In the genomic region with DNA sequence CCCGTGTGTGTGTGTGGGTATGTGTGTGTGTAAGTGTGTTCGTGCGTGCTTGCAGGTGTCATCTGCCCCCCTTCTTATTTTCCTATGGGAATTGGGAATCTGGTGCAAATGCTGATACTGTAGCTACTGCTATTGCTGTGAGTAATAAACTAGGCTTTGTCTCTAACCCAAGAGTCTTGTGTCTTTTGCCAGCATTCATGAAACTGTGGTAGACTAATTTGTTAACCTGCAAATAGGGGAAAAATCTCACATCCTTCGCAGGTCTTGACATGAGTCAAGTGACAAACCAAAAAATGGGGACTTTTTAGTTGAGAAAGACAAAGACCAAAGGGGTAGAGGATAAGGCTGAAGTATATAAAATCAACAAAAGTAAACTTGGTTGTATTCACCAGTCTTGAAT, we compare ENCODE assay signal across 11 cellular contexts. TPM values are rescaled to one million over a fixed set of nuclear protein-coding genes. Genes with fewer than 3 reads are reported as not detected.
DNase-seq lines count a peak whose midpoint lies in the region; ATAC-seq and FAIRE-seq lines count a peak whose summit lies in the region.
"Had no signal": no experiment of that assay in that cellular context is flagged by ENCODE, and none has a peak within 500 bp of the region (broad histone marks: within the 10 kb centered on the region; RNA-seq: fewer than 3 reads in every experiment).

No MANE protein-coding gene starts in this region.

- no peak overlapping the region for H3K4me2 ChIP-seq in GM23248 (ENCODE audit: unreplicated experiment)

- H3K4me1 ChIP-seq in GM23248 (ENCODE audit: insufficient read depth) = peaks cover 15% of the 10 kb centered on the region

- H3F3A ChIP-seq in GM23248 (ENCODE audit: insufficient read depth) = peaks cover 21% of the 10 kb centered on the region

- in situ Hi-C loops in GM23248 (cut with MboI) = no loop called here

- ATAC-seq in GM18519 (IDR thresholded peaks at IDR 0.05; ENCODE audit: low FRiP score, unreplicated experiment) (peak; percentile 52), GM21619 (IDR thresholded peaks at IDR 0.05; ENCODE audit: unreplicated experiment) (peak; percentile 68), HG03442 (IDR thresholded peaks at IDR 0.05; ENCODE audit: unreplicated experiment) (peak; percentile 70)

- H3K4me1 Mint-ChIP-seq in immature natural killer cell = peaks cover 30 to 53% of the 10 kb centered on the region in 2 donors

- peaks cover 85% of the 10 kb centered on the region for H3K79me2 ChIP-seq in GM23248 (ENCODE audit: insufficient read depth)

- no peaks in the 10 kb centered on the region for H3K9me2 ChIP-seq in GM23248 (ENCODE audit: insufficient read depth)

- H4K20me1 ChIP-seq in GM23248 (ENCODE audit: insufficient read depth) = no peaks in the 10 kb centered on the region

- H3K27me3 Mint-ChIP-seq in immature natural killer cell (ENCODE audit: low read depth in 3 of 3) = peaks cover 0 to 1% (median 0%) of the 10 kb centered on the region in 3 donors

- H3K36me3 ChIP-seq in GM23248 (ENCODE audit: low read depth) = no peaks in the 10 kb centered on the region

- H3K27ac Mint-ChIP-seq in immature natural killer cell = peak overlapping the region; percentile 23 to 75 (median 56)

- no peaks in the 10 kb centered on the region for H3K9me3 ChIP-seq in GM23248 (ENCODE audit: low read depth)

- no peak overlapping the region for H3K4me3 ChIP-seq in GM23248

- H3K9ac ChIP-seq in GM23248 = no peak overlapping the region

- H3K27ac ChIP-seq in GM23248 = no peak overlapping the region

- WGBS in GM23248 (ENCODE audit: low coverage in 1 of 2, low lambda C conversion rate in 2 of 2, missing lambda C conversion rate in 2 of 2), 2 experiments = 97 to 98% methylated on average over 4 of the region's 4 CpGs

- DNase-seq in immature natural killer cell (no peak), NCI-H1105 treated with DMSO at 0.1 percent for 48 hours (lab: John Stamatoyannopoulos, UW) (no peak), NCI-H187 treated with DMSO at 0.1 percent for 48 hours (lab: John Stamatoyannopoulos, UW) (no peak), urothelium cell line (ENCODE audit: low spot score) (no peak), GM23248 (no peak)
- DNase-seq: activated CD4-positive, CD25-positive, alpha-beta regulatory T cell treated with anti-CD3 and anti-CD28 coated beads, Interleukin-2, amount 50 U/mL, for 72 hours; NCI-H526 had no signal

- no peaks in the 10 kb centered on the region for H3K9me3 Mint-ChIP-seq in immature natural killer cell
- H3K9me3 Mint-ChIP-seq: neural crest cell had no signal

- FAIRE-seq in urothelium cell line (lab: Jason Lieb, UNC) = no peak

- H3K4me3 Mint-ChIP-seq in immature natural killer cell = no peak overlapping the region
- H3K4me3 Mint-ChIP-seq: neural crest cell had no signal

- no peaks in the 10 kb centered on the region for H3K27me3 ChIP-seq in GM23248 (replicated peaks; ENCODE audit: insufficient read depth)

- H2AFZ ChIP-seq in GM23248 = no peak overlapping the region

- H3K36me3 Mint-ChIP-seq in immature natural killer cell = peaks cover 0 to 7% (median 2%) of the 10 kb centered on the region in 3 donors

RNA-seq across cellular contexts. Expression of a gene that starts 57.9 kb away (rescaled TPM):
- polyA plus RNA-seq in immature natural killer cell = 10 to 100 TPM in 2 of 3 donors, 1 to 10 TPM in 1; 7.4 to 20.5 (median 19.4) TPM
- total RNA-seq in GM23248 (2014; rRNA removed; shearing (Covaris generic)) = 17.1 and 18.2 TPM in 2 replicates
- polyA plus RNA-seq in GM23248 (2016; fragmentation: Nextera tagmentation; extraction: Ambion mirVana) = 22.6 and 23.0 TPM in 2 replicates
